ENCODE assay signal across 1 cellular context in the genomic region with DNA sequence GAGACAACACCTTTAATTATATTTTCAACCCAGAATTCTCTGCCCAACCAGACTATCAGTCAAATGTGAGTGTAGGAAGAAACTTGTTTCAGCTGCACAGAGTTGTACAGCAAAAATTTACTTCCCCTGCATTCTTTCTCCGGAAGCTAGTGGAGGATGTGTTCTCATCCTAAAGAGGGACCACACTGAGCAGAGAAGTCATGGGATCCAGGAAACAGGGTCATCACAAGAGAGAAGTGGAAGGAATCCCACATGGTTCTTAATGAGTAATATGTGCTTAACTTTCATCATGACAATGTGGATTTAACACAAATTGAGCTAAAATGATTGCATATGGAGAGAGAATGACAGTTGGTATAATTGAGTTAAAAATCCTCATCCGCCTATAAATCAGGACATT.
TF ChIP-seq lines count a peak whose summit lies in the region.

No MANE protein-coding gene starts in this region.

TF ChIP-seq in HepG2, 621 proteins besides CTCF, POLR2A, EP300 and RAD21 (continued from another document):
- TF ChIP-seq HMGXB3 (CRISPR knock-in tag; IDR thresholded peaks at IDR 0.05; ENCODE audit: borderline replicate concordance), result no peak
- TF ChIP-seq ARNT (IDR thresholded peaks at IDR 0.05), result no peak
- TF ChIP-seq MTA1 (CRISPR knock-in tag; IDR thresholded peaks at IDR 0.05; ENCODE audit: borderline replicate concordance), result no peak
- TF ChIP-seq, protein P1, sequence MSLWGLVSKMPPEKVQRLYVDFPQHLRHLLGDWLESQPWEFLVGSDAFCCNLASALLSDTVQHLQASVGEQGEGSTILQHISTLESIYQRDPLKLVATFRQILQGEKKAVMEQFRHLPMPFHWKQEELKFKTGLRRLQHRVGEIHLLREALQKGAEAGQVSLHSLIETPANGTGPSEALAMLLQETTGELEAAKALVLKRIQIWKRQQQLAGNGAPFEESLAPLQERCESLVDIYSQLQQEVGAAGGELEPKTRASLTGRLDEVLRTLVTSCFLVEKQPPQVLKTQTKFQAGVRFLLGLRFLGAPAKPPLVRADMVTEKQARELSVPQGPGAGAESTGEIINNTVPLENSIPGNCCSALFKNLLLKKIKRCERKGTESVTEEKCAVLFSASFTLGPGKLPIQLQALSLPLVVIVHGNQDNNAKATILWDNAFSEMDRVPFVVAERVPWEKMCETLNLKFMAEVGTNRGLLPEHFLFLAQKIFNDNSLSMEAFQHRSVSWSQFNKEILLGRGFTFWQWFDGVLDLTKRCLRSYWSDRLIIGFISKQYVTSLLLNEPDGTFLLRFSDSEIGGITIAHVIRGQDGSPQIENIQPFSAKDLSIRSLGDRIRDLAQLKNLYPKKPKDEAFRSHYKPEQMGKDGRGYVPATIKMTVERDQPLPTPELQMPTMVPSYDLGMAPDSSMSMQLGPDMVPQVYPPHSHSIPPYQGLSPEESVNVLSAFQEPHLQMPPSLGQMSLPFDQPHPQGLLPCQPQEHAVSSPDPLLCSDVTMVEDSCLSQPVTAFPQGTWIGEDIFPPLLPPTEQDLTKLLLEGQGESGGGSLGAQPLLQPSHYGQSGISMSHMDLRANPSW (CRISPR knock-in tag; IDR thresholded peaks at IDR 0.05; ENCODE audit: borderline replicate concordance), result no peak
TF ChIP-seq in HepG2: peak in this region for 0.
